8 cellular contexts compared by ENCODE assay signal in genomic region chr6:138774370-138774769, GRCh38. TPM values are rescaled to one million over a fixed set of nuclear protein-coding genes. Genes with fewer than 3 reads are reported as not detected.
DNase-seq lines count a peak whose midpoint lies in the region; ATAC-seq and TF ChIP-seq lines count a peak whose summit lies in the region.

No MANE protein-coding gene starts in this region.

- TF ChIP-seq CTCF in mesothelial cell of epicardium (IDR thresholded peaks at IDR 0.05; ENCODE audit: unreplicated experiment) = no peak

- peak overlapping the region; percentile 95 for H3K4me3 Mint-ChIP-seq in activated naive CD4-positive, alpha-beta T cell treated with anti-CD3 and anti-CD28 coated beads, Interleukin-2, amount 10 ng/mL, durations not matched to agents 7 days and 5 days
- peak overlapping the region; percentile 100 for H3K4me3 Mint-ChIP-seq in mesothelial cell of epicardium

- no peak for ATAC-seq in GM18505 (IDR thresholded peaks at IDR 0.05; ENCODE audit: unreplicated experiment)

- H3K27ac ChIP-seq in urinary bladder (ENCODE audit: low read depth) = no peak overlapping the region

- peak overlapping the region; percentile 94 for H3K4me3 ChIP-seq in urinary bladder (ENCODE audit: low read depth, low read length)

- peaks cover 14% of the 10 kb centered on the region for H3K36me3 Mint-ChIP-seq in activated naive CD4-positive, alpha-beta T cell treated with anti-CD3 and anti-CD28 coated beads, Interleukin-2, amount 10 ng/mL, durations not matched to agents 7 days and 5 days
- H3K36me3 Mint-ChIP-seq in mesothelial cell of epicardium = peaks cover 17% of the 10 kb centered on the region

- H3K27ac Mint-ChIP-seq in activated naive CD4-positive, alpha-beta T cell treated with anti-CD3 and anti-CD28 coated beads, Interleukin-2, amount 10 ng/mL, durations not matched to agents 7 days and 5 days = peak overlapping the region; percentile 100
- H3K27ac Mint-ChIP-seq in mesothelial cell of epicardium = peak overlapping the region; percentile 99

- peaks cover 3% of the 10 kb centered on the region for H3K36me3 ChIP-seq in urinary bladder (ENCODE audit: insufficient read depth)

- CTCF ChIA-PET in activated naive CD4-positive, alpha-beta T cell treated with anti-CD3 and anti-CD28 coated beads, Interleukin-2, amount 10 ng/mL, durations not matched to agents 7 days and 5 days (lab: Charles Lee) = interaction anchor here (0.9 kb wide), 1 partner anchor 23 kb away, joined by 3 read pairs; no protein-coding TSS in a partner anchor

- no peak for TF ChIP-seq POLR2A in GM18505 (IDR thresholded peaks at IDR 0.05; ENCODE audit: borderline replicate concordance, extremely low read depth, insufficient read depth, insufficient read length)

- no peaks in the 10 kb centered on the region for H3K9me3 Mint-ChIP-seq in activated naive CD4-positive, alpha-beta T cell treated with anti-CD3 and anti-CD28 coated beads, Interleukin-2, amount 10 ng/mL, durations not matched to agents 7 days and 5 days
- H3K9me3 Mint-ChIP-seq in mesothelial cell of epicardium = no peaks in the 10 kb centered on the region

- no peaks in the 10 kb centered on the region for H3K27me3 Mint-ChIP-seq in activated naive CD4-positive, alpha-beta T cell treated with anti-CD3 and anti-CD28 coated beads, Interleukin-2, amount 10 ng/mL, durations not matched to agents 7 days and 5 days
- no peaks in the 10 kb centered on the region for H3K27me3 Mint-ChIP-seq in mesothelial cell of epicardium (ENCODE audit: low read depth)

- H3K4me1 Mint-ChIP-seq in activated naive CD4-positive, alpha-beta T cell treated with anti-CD3 and anti-CD28 coated beads, Interleukin-2, amount 10 ng/mL, durations not matched to agents 7 days and 5 days = peaks cover 26% of the 10 kb centered on the region
- peaks cover 20% of the 10 kb centered on the region for H3K4me1 Mint-ChIP-seq in mesothelial cell of epicardium

- no peaks in the 10 kb centered on the region for H3K4me1 ChIP-seq in urinary bladder (ENCODE audit: insufficient read depth)

- WGBS in urinary bladder = 21% methylated on average over 3 of the region's 3 CpGs

- DNase-seq in activated naive CD4-positive, alpha-beta T cell treated with anti-CD3 and anti-CD28 coated beads, Interleukin-2, amount 10 ng/mL, durations not matched to agents 7 days and 5 days = no peak
- no peak for DNase-seq in activated naive CD4-positive, alpha-beta T cell (lab: John Stamatoyannopoulos, UW)
- DNase-seq in cerebellar cortex (ENCODE audit: low spot score) = peak; percentile 54
- DNase-seq in mesothelial cell of epicardium (ENCODE audit: low spot score in 2 of 2, unreplicated experiment in 2 of 2) = no peak
- DNase-seq in NCI-H146 (lab: John Stamatoyannopoulos, UW) = no peak
- no peak for DNase-seq in epidermal melanocyte (ENCODE audit: insufficient read length, low spot score)

RNA-seq across cellular contexts. Expression of gene CCDC28A, which starts 0.8 kb away (rescaled TPM):
- total RNA-seq in mesothelial cell of epicardium (12.7 to 15.0 TPM (median 13.3 TPM) in 3 replicates), urinary bladder (18.3 TPM)
- 23.3 TPM for polyA plus RNA-seq in urinary bladder

RNA-seq across cellular contexts. Expression of gene ECT2L, which starts 21.5 kb away (rescaled TPM):
- total RNA-seq in mesothelial cell of epicardium = 0.14 to 0.40 TPM (median 0.40 TPM) in 3 replicates
- 0.21 TPM for total RNA-seq in urinary bladder
- 0.05 TPM for polyA plus RNA-seq in urinary bladder
